ENCODE assay signal across 8 cellular contexts in genomic region chr4:121156822-121157769, GRCh38. TPM values are rescaled to one million over a fixed set of nuclear protein-coding genes. Genes with fewer than 3 reads are reported as not detected.
A peak's percentile ranks its signal among the peaks of the same experiment; 100 is the strongest.
DNase-seq lines count a peak whose midpoint lies in the region; ATAC-seq and TF ChIP-seq lines count a peak whose summit lies in the region.
"Had no signal": no experiment of that assay in that cellular context is flagged by ENCODE, and none has a peak within 500 bp of the region (broad histone marks: within the 10 kb centered on the region; RNA-seq: fewer than 3 reads in every experiment).

No MANE protein-coding gene starts in this region.

- H3K4me3 ChIP-seq in WI38 (ENCODE audit: low read depth, low read length) (peak overlapping the region; percentile 55), thoracic aorta (peak overlapping the region; percentile 73)

- DNase-seq in ecto neural progenitor cell (ENCODE audit: low spot score), result peak; percentile 77
- peak; percentile 57 for DNase-seq in medulla oblongata (ENCODE audit: extremely low spot score)
- no peak for DNase-seq in thoracic aorta (ENCODE audit: low spot score)
- DNase-seq in NCI-H1694 treated with DMSO at 0.1 percent for 48 hours (lab: John Stamatoyannopoulos, UW), result no peak

- no peaks in the 10 kb centered on the region for H3K9me3 ChIP-seq in thoracic aorta

- TF ChIP-seq CTCF in WI38 (IDR thresholded peaks at IDR 0.05; ENCODE audit: low read depth, low read length) (no peak), thoracic aorta (IDR thresholded peaks at IDR 0.05) (no peak)

- peaks cover 5 to 10% of the 10 kb centered on the region in 2 donors for H3K4me1 ChIP-seq in thoracic aorta (ENCODE audit: control insufficient read depth in 1 of 2, low read depth in 2 of 2)

- ATAC-seq in HG02642 (IDR thresholded peaks at IDR 0.05; ENCODE audit: poor library complexity, unreplicated experiment), result peak; percentile 54
- ATAC-seq in thoracic aorta (ENCODE audit: insufficient number of reproducible peaks, low FRiP score, low read depth), result no peak
- ATAC-seq in GM19397 (IDR thresholded peaks at IDR 0.05; ENCODE audit: unreplicated experiment), result no peak

- no peaks in the 10 kb centered on the region for H3K27me3 ChIP-seq in thoracic aorta (replicated peaks; ENCODE audit: insufficient read depth)

- no peak overlapping the region for H3K27ac ChIP-seq in thoracic aorta
- H3K27ac ChIP-seq: VCaP had no signal

- H3K36me3 ChIP-seq in thoracic aorta, result no peaks in the 10 kb centered on the region

RNA-seq across cellular contexts. Expression of gene TNIP3, which starts 7.0 kb away (rescaled TPM):
- 1 to 10 TPM in 1 of 2 donors, not detected in 1; 1.1 TPM for total RNA-seq in thoracic aorta

Comparison
In these comparisons a context has a peak if more than half of its experiments do, and no peak if none do; other contexts are left out.
1. DNase-seq: peak in ecto neural progenitor cell (single experiment) and medulla oblongata (single experiment); none in thoracic aorta (single experiment) and NCI-H1694 treated with DMSO at 0.1 percent for 48 hours (single experiment).